In the genomic region with DNA sequence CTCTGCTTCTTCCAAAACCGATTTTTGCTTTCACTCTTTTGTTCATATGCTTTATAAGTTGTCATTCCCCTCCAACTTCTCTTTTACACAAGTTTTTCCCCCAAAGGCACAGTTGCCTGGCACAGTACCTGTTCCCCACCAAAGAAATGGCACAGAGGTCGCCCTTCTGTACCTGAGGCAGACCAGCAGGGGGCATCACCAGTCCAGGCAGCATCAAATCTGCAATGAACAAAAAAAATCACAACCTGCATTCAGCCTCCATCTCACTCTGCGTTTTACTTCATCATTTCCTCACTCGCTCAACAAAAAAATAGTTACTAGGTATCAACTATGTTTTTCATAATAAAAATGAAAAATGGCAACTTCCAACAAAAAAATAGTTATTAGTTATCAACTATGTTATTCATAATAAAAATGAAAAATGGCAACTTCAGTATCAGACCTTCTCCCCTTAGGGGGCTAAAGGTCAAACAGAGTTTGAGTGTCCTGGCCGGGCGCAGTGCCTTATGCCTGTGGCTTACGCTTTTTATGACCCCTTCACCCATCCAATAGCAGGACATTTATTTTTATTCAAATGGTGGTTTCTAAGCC, we compare ENCODE assay signal across 7 cellular contexts. TPM values are rescaled to one million over a fixed set of nuclear protein-coding genes. Genes with fewer than 3 reads are reported as not detected.
A peak's percentile ranks its signal among the peaks of the same experiment; 100 is the strongest.
DNase-seq lines count a peak whose midpoint lies in the region; ATAC-seq and TF ChIP-seq lines count a peak whose summit lies in the region.

No MANE protein-coding gene starts in this region.

- no peak overlapping the region for H2BK15ac ChIP-seq in neuronal stem cell (ENCODE audit: low read length)

- intact Hi-C loops in colonic mucosa (cut with DNase I): no loop called here

- TF ChIP-seq CTCF in GM12864 (IDR thresholded peaks at IDR 0.05; ENCODE audit: low read depth, low read length, missing control alignments) (peak; percentile 86), colonic mucosa (IDR thresholded peaks at IDR 0.05) (peak; percentile 72)

- no peak for DNase-seq in GM12864 (ENCODE audit: low read depth)
- DNase-seq in NAMALWA (ENCODE audit: low spot score): peak; percentile 69
- peak; percentile 59 for DNase-seq in activated CD4-positive, CD25-positive, alpha-beta regulatory T cell treated with anti-CD3 and anti-CD28 coated beads, Interleukin-2, amount 50 U/mL, for 72 hours
- peak; percentile 36 for DNase-seq in colonic mucosa
- DNase-seq in neuronal stem cell (ENCODE audit: low spot score): peak; percentile 20

- ATAC-seq in GM19328 (IDR thresholded peaks at IDR 0.05; ENCODE audit: unreplicated experiment) (no peak), HG02973 (IDR thresholded peaks at IDR 0.05; ENCODE audit: unreplicated experiment) (no peak)

- H2BK5ac ChIP-seq in neuronal stem cell (ENCODE audit: low read length): no peak overlapping the region

- H3K9me3 ChIP-seq in colonic mucosa (no peaks in the 10 kb centered on the region), neuronal stem cell (replicated peaks in 1 of 2; ENCODE audit: control insufficient read depth in 2 of 2, insufficient read depth in 1 of 2, low read depth in 1 of 2, low read length in 2 of 2) (no peaks in the 10 kb centered on the region)

- peaks cover 5% of the 10 kb centered on the region for H3K36me3 ChIP-seq in colonic mucosa
- peaks cover 4 to 44% of the 10 kb centered on the region in 2 donors for H3K36me3 ChIP-seq in neuronal stem cell (replicated peaks in 1 of 2; ENCODE audit: control insufficient read depth in 2 of 2, insufficient read depth in 2 of 2, low read length in 2 of 2)

- H3K9ac ChIP-seq in colonic mucosa (ENCODE audit: low read depth in 2 of 2, low read length in 2 of 2): no peak overlapping the region
- H3K9ac ChIP-seq in neuronal stem cell (ENCODE audit: low read depth, low read length, poor library complexity): no peak overlapping the region

- no peak overlapping the region for H3K4me2 ChIP-seq in neuronal stem cell (ENCODE audit: insufficient read depth, low read length, poor library complexity, severe bottlenecking)

- no peaks in the 10 kb centered on the region for H3K79me1 ChIP-seq in neuronal stem cell (ENCODE audit: low read depth, low read length)

- no peak overlapping the region for H2BK12ac ChIP-seq in neuronal stem cell (ENCODE audit: low read length)

- 100% methylated on average over 2 of the region's 7 CpGs; no CpG with 5 or more reads in 1 of the 2 donors for WGBS in neuronal stem cell (ENCODE audit: extremely low coverage in 2 of 2, insufficient read length in 2 of 2, insufficient replicate concordance in 1 of 2), 2 donors

- no peak overlapping the region for H3K23ac ChIP-seq in neuronal stem cell (ENCODE audit: low read depth, low read length, poor library complexity)

- H2BK120ac ChIP-seq in neuronal stem cell (ENCODE audit: low read depth, low read length): no peak overlapping the region

- H3K4me3 ChIP-seq in GM12864 (ENCODE audit: low read depth, low read length) (no peak overlapping the region), colonic mucosa (no peak overlapping the region), neuronal stem cell (ENCODE audit: low read length in 2 of 2) (no peak overlapping the region)

- no peak overlapping the region for H4K91ac ChIP-seq in neuronal stem cell (ENCODE audit: low read depth, low read length, poor library complexity)

- H3K27me3 ChIP-seq in colonic mucosa (no peaks in the 10 kb centered on the region), neuronal stem cell (ENCODE audit: control insufficient read depth in 3 of 3, insufficient read depth in 3 of 3, low read depth in 1 of 3, low read length in 3 of 3) (no peaks in the 10 kb centered on the region)

- no peak overlapping the region for H3K18ac ChIP-seq in neuronal stem cell (ENCODE audit: low read length)

- no peak overlapping the region for H2AK5ac ChIP-seq in neuronal stem cell (ENCODE audit: low read depth, low read length)

- no peak overlapping the region for H3K14ac ChIP-seq in neuronal stem cell (ENCODE audit: low read length)

- no peak overlapping the region for H3K27ac ChIP-seq in colonic mucosa
- no peak overlapping the region for H3K27ac ChIP-seq in neuronal stem cell (replicated peaks; ENCODE audit: low read length)

- H3K4me1 ChIP-seq in colonic mucosa: no peaks in the 10 kb centered on the region
- H3K4me1 ChIP-seq in neuronal stem cell (ENCODE audit: control insufficient read depth in 2 of 2, insufficient read depth in 1 of 2, low read depth in 1 of 2, low read length in 2 of 2): peaks cover 0 to 3% of the 10 kb centered on the region in 2 donors

- no peak overlapping the region for H3K4ac ChIP-seq in neuronal stem cell (ENCODE audit: low read length)

- H2AFZ ChIP-seq in neuronal stem cell (ENCODE audit: low read length): no peak overlapping the region

- no peak overlapping the region for H4K8ac ChIP-seq in neuronal stem cell (ENCODE audit: low read depth, low read length)

RNA-seq across cellular contexts. Expression of a gene that starts 4.1 kb away (rescaled TPM):
- total RNA-seq in colonic mucosa: 10 to 100 TPM; 39.2 to 45.0 TPM
- polyA plus RNA-seq in neuronal stem cell (2013, experiment 1 of 2): 36.1 TPM
- 34.0 TPM for polyA plus RNA-seq in neuronal stem cell (2013, experiment 2 of 2)

RNA-seq across cellular contexts. Expression of a gene that starts 27.1 kb away (rescaled TPM):
- 1 to 10 TPM in 1 of 2 donors, under 1 TPM in 1; 0.86 to 1.9 TPM for total RNA-seq in colonic mucosa
- polyA plus RNA-seq in neuronal stem cell (2013, experiment 1 of 2): 15.3 TPM
- polyA plus RNA-seq in neuronal stem cell (2013, experiment 2 of 2): 15.9 TPM
